1 cellular context compared by ENCODE assay signal in the genomic region with DNA sequence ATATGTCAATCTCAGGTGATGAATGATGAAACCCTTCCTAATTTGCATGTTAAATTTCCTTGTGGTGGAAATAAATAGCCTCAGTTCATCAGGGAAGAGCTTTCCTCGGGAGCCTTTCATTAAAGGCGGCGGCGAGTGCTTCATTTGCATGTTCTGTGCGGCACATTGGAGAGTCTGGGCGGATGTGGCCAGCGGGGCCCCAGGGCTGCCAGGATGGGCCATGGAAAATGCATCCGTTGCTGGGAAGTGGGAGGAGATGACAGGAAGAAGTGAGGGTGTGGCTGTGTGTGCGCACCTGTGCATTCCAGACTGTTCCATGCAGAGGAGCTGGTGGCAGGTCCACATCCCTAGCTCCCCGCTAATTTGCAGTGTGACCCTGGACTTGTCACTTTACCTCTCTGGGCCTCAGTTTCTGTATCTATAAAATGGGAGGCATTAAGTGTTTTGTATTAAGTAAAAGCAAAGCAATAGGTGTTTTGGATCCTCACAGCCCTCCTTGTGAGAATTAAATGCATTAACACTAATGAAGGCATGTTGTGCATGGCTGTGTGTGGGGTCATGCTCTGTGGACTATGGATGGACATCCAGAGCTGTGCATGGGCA.
TF ChIP-seq lines count a peak whose summit lies in the region.

No MANE protein-coding gene starts in this region.

TF ChIP-seq in SK-N-SH, 30 proteins besides CTCF, POLR2A, EP300 and RAD21:
- TF ChIP-seq, protein P1, sequence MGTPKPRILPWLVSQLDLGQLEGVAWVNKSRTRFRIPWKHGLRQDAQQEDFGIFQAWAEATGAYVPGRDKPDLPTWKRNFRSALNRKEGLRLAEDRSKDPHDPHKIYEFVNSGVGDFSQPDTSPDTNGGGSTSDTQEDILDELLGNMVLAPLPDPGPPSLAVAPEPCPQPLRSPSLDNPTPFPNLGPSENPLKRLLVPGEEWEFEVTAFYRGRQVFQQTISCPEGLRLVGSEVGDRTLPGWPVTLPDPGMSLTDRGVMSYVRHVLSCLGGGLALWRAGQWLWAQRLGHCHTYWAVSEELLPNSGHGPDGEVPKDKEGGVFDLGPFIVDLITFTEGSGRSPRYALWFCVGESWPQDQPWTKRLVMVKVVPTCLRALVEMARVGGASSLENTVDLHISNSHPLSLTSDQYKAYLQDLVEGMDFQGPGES (IDR thresholded peaks at IDR 0.05; ENCODE audit: low read depth, low read length), result no peak
- TF ChIP-seq MXI1 (IDR thresholded peaks at IDR 0.05; ENCODE audit: low read depth, low read length), result peak; percentile 59; the same call in 1 of the 2 replicates
